ENCODE assay signal across 13 cellular contexts in genomic region chr14:33972522-33973162, GRCh38. TPM values are rescaled to one million over a fixed set of nuclear protein-coding genes. Genes with fewer than 3 reads are reported as not detected.
DNase-seq lines count a peak whose midpoint lies in the region; ATAC-seq, FAIRE-seq and TF ChIP-seq lines count a peak whose summit lies in the region.
"Had no signal": no experiment of that assay in that cellular context is flagged by ENCODE, and none has a peak within 500 bp of the region (broad histone marks: within the 10 kb centered on the region; RNA-seq: fewer than 3 reads in every experiment).

No MANE protein-coding gene starts in this region.

- no peak overlapping the region for H3K27ac Mint-ChIP-seq in CD4-positive, alpha-beta T cell
- H3K27ac Mint-ChIP-seq: nephron had no signal

- no peaks in the 10 kb centered on the region for H3K27me3 Mint-ChIP-seq in CD4-positive, alpha-beta T cell

- peak; percentile 48 for FAIRE-seq in GM12892 (lab: Jason Lieb, UNC)
- FAIRE-seq: endometrium had no signal

- H3K4me3 Mint-ChIP-seq in CD4-positive, alpha-beta T cell: no peak overlapping the region
- H3K4me3 Mint-ChIP-seq: nephron had no signal

- no peaks in the 10 kb centered on the region for H3K4me1 Mint-ChIP-seq in CD4-positive, alpha-beta T cell (ENCODE audit: low read depth)

- ATAC-seq in GM19438 (IDR thresholded peaks at IDR 0.05; ENCODE audit: low read depth, unreplicated experiment) (peak; percentile 95), HG02870 (IDR thresholded peaks at IDR 0.05; ENCODE audit: unreplicated experiment) (peak; percentile 87), sciatic nerve (no peak)
- ATAC-seq in CD4-positive, alpha-beta T cell (ENCODE audit: poor library complexity): no peak

- CTCF ChIA-PET in CD4-positive, alpha-beta T cell (lab: Charles Lee): no interaction called here

- H3K36me3 Mint-ChIP-seq in CD4-positive, alpha-beta T cell (ENCODE audit: low read depth): no peaks in the 10 kb centered on the region

- no peak for TF ChIP-seq CTCF in CD4-positive, alpha-beta T cell (IDR thresholded peaks at IDR 0.05)

- no peak for TF ChIP-seq POLR2A in GM12892 (IDR thresholded peaks at IDR 0.05; ENCODE audit: low read depth, low read length)

- H3K9me3 ChIP-seq in CD4-positive, alpha-beta T cell (ENCODE audit: control insufficient read depth, low read length): no peaks in the 10 kb centered on the region

- H3K27ac ChIP-seq in CD4-positive, alpha-beta T cell (ENCODE audit: low read depth, low read length): no peak overlapping the region

- intact Hi-C loops in sciatic nerve (cut with DNase I): no loop called here
- intact Hi-C loops in CD4-positive, alpha-beta T cell (cut with DNase I, micrococcal nuclease): no loop called here

- POLR2A ChIA-PET in CD4-positive, alpha-beta T cell (lab: Charles Lee): no interaction called here

- H3K9me3 Mint-ChIP-seq in CD4-positive, alpha-beta T cell: peaks cover 7% of the 10 kb centered on the region

- H3K27me3 ChIP-seq in CD4-positive, alpha-beta T cell (ENCODE audit: control insufficient read depth, insufficient read depth, low read length): no peaks in the 10 kb centered on the region

- DNase-seq in GM12892 (ENCODE audit: insufficient read length) (peak; percentile 17), MV-4-11 (lab: John Stamatoyannopoulos, UW) (peak; percentile 39), sciatic nerve (ENCODE audit: low spot score) (no peak), NCI-H2227 (lab: John Stamatoyannopoulos, UW; ENCODE audit: unreplicated experiment) (no peak)
- no peak for DNase-seq in CD4-positive, alpha-beta T cell
- no peak for DNase-seq in activated CD4-positive, alpha-beta T cell treated with anti-CD3 and anti-CD28 coated beads for 48 hours
- DNase-seq: aorta; NCI-H524; stimulated activated CD4-positive, alpha-beta T cell treated with anti-CD3 and anti-CD28 coated beads, Interleukin-1b, Interleukin-23, amount 100 ng/mL, for 48 hours had no signal

RNA-seq across cellular contexts. Expression of gene EGLN3, which starts 21.8 kb away (rescaled TPM):
- polyA plus RNA-seq in GM12892 (2012; ENCODE audit: missing spikeins): 28.5 TPM
- total RNA-seq in sciatic nerve: 10.9 TPM
- 1 to 10 TPM; 1.1 to 1.3 TPM for total RNA-seq in CD4-positive, alpha-beta T cell

Comparison
In these comparisons a context has a peak if more than half of its experiments do, and no peak if none do; other contexts are left out.
1. DNase-seq: peak in GM12892 (single experiment) and MV-4-11 (single experiment); none in sciatic nerve (single experiment), CD4-positive, alpha-beta T cell (0 of 10), NCI-H2227 (single experiment) and activated CD4-positive, alpha-beta T cell treated with anti-CD3 and anti-CD28 coated beads for 48 hours (single experiment).
2. ATAC-seq: peak in GM19438 (single experiment) and HG02870 (single experiment); none in sciatic nerve (single experiment) and CD4-positive, alpha-beta T cell (single experiment).